Comparison of ENCODE assay signal across 9 cellular contexts in genomic region chr4:20922962-20923361, GRCh38.
"Had no signal": no experiment of that assay in that cellular context is flagged by ENCODE, and none has a peak within 500 bp of the region (broad histone marks: within the 10 kb centered on the region; RNA-seq: fewer than 3 reads in every experiment).

No MANE protein-coding gene starts in this region.

- H3K9me3 Mint-ChIP-seq: GM23338 had no signal

- H2AFZ ChIP-seq: GM23338 had no signal

- H3K36me3 ChIP-seq: HAP-1 had no signal

- H3K4me3 ChIP-seq: GM23338, HAP-1 had no signal

- ATAC-seq: GM23338, HCT116 had no signal

- H3K9ac ChIP-seq: KMS-11 had no signal

- H3K4me1 ChIP-seq: HAP-1 had no signal

- H3K27ac ChIP-seq: KMS-11 had no signal

- H3K4me2 ChIP-seq: GM23338, KMS-11 had no signal

- DNase-seq: H7, HFFc6, Karpas-422, KBM-7 had no signal

- H3K9me3 ChIP-seq: HAP-1 had no signal

- H3K4me3 Mint-ChIP-seq: GM23338, HFFc6 had no signal

- H3K27ac Mint-ChIP-seq: GM23338, HFFc6 had no signal

- FAIRE-seq: HTR-8/SVneo had no signal
